11 cellular contexts compared by ENCODE assay signal in the genomic region with DNA sequence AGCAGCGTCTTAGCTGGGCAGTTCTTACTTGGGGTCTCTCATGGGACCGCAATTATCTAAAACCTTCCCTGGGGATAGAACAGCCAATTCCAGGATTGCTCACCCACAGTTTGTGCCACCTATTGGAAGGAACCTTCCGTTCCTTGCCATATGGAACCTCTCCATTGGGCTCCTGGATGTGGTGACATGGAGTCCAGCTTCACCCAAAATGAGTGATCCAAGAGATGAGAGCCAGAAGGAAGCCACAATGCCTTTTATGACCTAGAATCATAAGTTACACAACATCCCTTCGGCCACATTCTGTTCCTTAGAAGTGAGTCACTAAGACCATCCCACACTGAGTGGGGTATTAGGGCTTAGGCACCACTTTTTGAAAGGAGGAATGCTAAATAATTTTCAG.
DNase-seq lines count a peak whose midpoint lies in the region; ATAC-seq and TF ChIP-seq lines count a peak whose summit lies in the region.
"Had no signal": no experiment of that assay in that cellular context is flagged by ENCODE, and none has a peak within 500 bp of the region (broad histone marks: within the 10 kb centered on the region; RNA-seq: fewer than 3 reads in every experiment).

No MANE protein-coding gene starts in this region.

- no peak overlapping the region for H3K4me3 ChIP-seq in cardiac fibroblast (replicated peaks in 1 of 2; ENCODE audit: low read depth in 2 of 2, low read length in 2 of 2)

- TF ChIP-seq CTCF in cardiac fibroblast (IDR thresholded peaks at IDR 0.05; ENCODE audit: low read depth, low read length): no peak

- DNase-seq in AG20443 (ENCODE audit: low spot score): peak; percentile 85
- peak; percentile 93 for DNase-seq in M059J (ENCODE audit: low read depth)
- peak; percentile 84 to 95 for DNase-seq in cardiac fibroblast (ENCODE audit: low read depth in 2 of 2)
- peak; percentile 51 for DNase-seq in myocyte (ENCODE audit: low read depth)
- DNase-seq in substantia nigra (lab: John Stamatoyannopoulos, UW): no peak
- no peak for DNase-seq in RPMI8226
- DNase-seq: naive B cell, NCI-H187, OCI-M1 had no signal

- no peak for ATAC-seq in GM21576 (IDR thresholded peaks at IDR 0.05; ENCODE audit: unreplicated experiment)
- ATAC-seq in HG02884 (IDR thresholded peaks at IDR 0.05; ENCODE audit: unreplicated experiment): no peak

- no peak overlapping the region for H3K27ac ChIP-seq in substantia nigra (ENCODE audit: low read depth, low read length, poor library complexity, severe bottlenecking)

Comparison
In these comparisons a context has a peak if more than half of its experiments do, and no peak if none do; other contexts are left out.
1. DNase-seq: peak in AG20443 (single experiment), M059J (single experiment), cardiac fibroblast (2 of 2) and myocyte (single experiment); none in substantia nigra (0 of 49) and RPMI8226 (single experiment).